ENCODE assay signal across 12 cellular contexts in genomic region chr6:132635288-132635687, GRCh38. TPM values are rescaled to one million over a fixed set of nuclear protein-coding genes. Genes with fewer than 3 reads are reported as not detected.
"Had no signal": no experiment of that assay in that cellular context is flagged by ENCODE, and none has a peak within 500 bp of the region (broad histone marks: within the 10 kb centered on the region; RNA-seq: fewer than 3 reads in every experiment).

No MANE protein-coding gene starts in this region.

RNA-seq across cellular contexts. Expression of gene TAAR2, which starts 11.2 kb away (rescaled TPM):
- total RNA-seq: OCI-LY7, PC-3, PC-9, Peyer's patch, Right ventricle myocardium inferior, Right ventricle myocardium superior, RPMI7951, SJCRH30, SJSA1, SK-MEL-5, T-cell had no signal
- polyA plus RNA-seq: SK-N-SH had no signal

RNA-seq across cellular contexts. Expression of gene TAAR1, which starts 23.7 kb away (rescaled TPM):
- total RNA-seq: OCI-LY7, PC-3, PC-9, Peyer's patch, Right ventricle myocardium inferior, Right ventricle myocardium superior, RPMI7951, SJCRH30, SJSA1, SK-MEL-5, T-cell had no signal
- polyA plus RNA-seq: SK-N-SH had no signal

RNA-seq across cellular contexts. Expression of gene TAAR5, which starts 45.7 kb away (rescaled TPM):
- total RNA-seq: OCI-LY7, PC-3, PC-9, Peyer's patch, Right ventricle myocardium inferior, Right ventricle myocardium superior, RPMI7951, SJCRH30, SJSA1, SK-MEL-5, T-cell had no signal
- polyA plus RNA-seq: SK-N-SH had no signal
